Comparison of ENCODE assay signal across 27 cellular contexts in the genomic region with DNA sequence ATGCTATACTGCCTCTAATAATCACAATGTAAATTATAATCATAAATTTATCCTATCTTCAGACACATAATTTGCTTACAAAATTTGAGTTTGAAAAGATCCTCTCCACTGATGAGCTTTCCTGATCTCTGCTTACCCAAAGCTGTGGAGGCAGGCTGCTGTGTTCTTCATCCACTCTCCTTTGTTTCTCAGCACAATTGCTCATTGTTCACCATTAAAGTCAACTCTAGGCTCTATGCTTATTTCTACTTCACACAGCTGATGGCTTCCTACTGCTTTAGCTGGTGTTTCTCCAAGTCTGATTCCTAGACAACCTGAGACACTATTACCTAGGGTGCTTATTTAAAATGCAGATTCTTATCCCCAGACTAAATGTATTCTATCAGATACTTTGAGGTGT.
"Had no signal": no experiment of that assay in that cellular context is flagged by ENCODE, and none has a peak within 500 bp of the region (broad histone marks: within the 10 kb centered on the region; RNA-seq: fewer than 3 reads in every experiment).

No MANE protein-coding gene starts in this region.

- H3K4me1 Mint-ChIP-seq: activated CD4-positive, alpha-beta T cell treated with anti-CD3 and anti-CD28 coated beads, Interleukin-2, amount 10 ng/mL, durations not matched to agents 7 days and 5 days; activated CD8-positive, alpha-beta memory T cell treated with anti-CD3 and anti-CD28 coated beads, Interleukin-2, amount 10 ng/mL, durations not matched to agents 7 days and 5 days; activated naive CD8-positive, alpha-beta T cell treated with anti-CD3 and anti-CD28 coated beads, Interleukin-2, amount 50 U/mL, for 24 hours; immature natural killer cell; natural killer cell; stimulated activated effector memory CD8-positive, alpha-beta T cell treated with anti-CD3 and anti-CD28 coated beads, Interleukin-12 subunit alpha, Interleukin-12 subunit beta, amount 100 ng/mL, for 72 hours; stimulated activated naive CD8-positive, alpha-beta T cell treated with anti-CD3 and anti-CD28 coated beads, Interleukin-15, amount 100 ng/mL, for 72 hours had no signal

- DNase-seq: activated CD4-positive, alpha-beta T cell treated with anti-CD3 and anti-CD28 coated beads, Interleukin-2, amount 10 ng/mL, durations not matched to agents 7 days and 5 days; activated CD4-positive, CD25-positive, alpha-beta regulatory T cell treated with anti-CD3 and anti-CD28 coated beads, Interleukin-2, amount 50 U/mL, for 72 hours; activated CD8-positive, alpha-beta memory T cell treated with anti-CD3 and anti-CD28 coated beads, Interleukin-2, amount 10 ng/mL, durations not matched to agents 7 days and 5 days; activated CD8-positive, alpha-beta T cell treated with anti-CD3 and anti-CD28 coated beads for 36 hours; activated gamma-delta T cell; activated naive CD4-positive, alpha-beta T cell treated with anti-CD3 and anti-CD28 coated beads, Interleukin-2, amount 50 U/mL, for 16 hours; activated naive CD8-positive, alpha-beta T cell treated with anti-CD3 and anti-CD28 coated beads, Interleukin-2, amount 50 U/mL, for 24 hours; activated T-cell treated with anti-CD3 and anti-CD28 coated beads for 4 hours; foreskin keratinocyte; immature natural killer cell; kidney glomerular epithelial cell; left lung; natural killer cell; right lobe of liver; small intestine; stimulated activated CD4-positive, alpha-beta T cell treated with anti-CD3 and anti-CD28 coated beads, Interleukin-2, amount 100 ng/mL, for 24 hours; stimulated activated naive CD8-positive, alpha-beta T cell treated with anti-CD3 and anti-CD28 coated beads, Interleukin-15, amount 100 ng/mL, for 72 hours; testis; trophoblast cell; uterus had no signal

- H3K4me3 ChIP-seq: left lung, lung, right lobe of liver, testis, uterus had no signal

- H3K27ac ChIP-seq: foreskin keratinocyte, left lung, parathyroid adenoma, right lobe of liver, testis, uterus, VCaP had no signal

- H3K4me3 Mint-ChIP-seq: activated CD4-positive, alpha-beta T cell treated with anti-CD3 and anti-CD28 coated beads, Interleukin-2, amount 10 ng/mL, durations not matched to agents 7 days and 5 days; activated CD8-positive, alpha-beta memory T cell treated with anti-CD3 and anti-CD28 coated beads, Interleukin-2, amount 10 ng/mL, durations not matched to agents 7 days and 5 days; activated CD8-positive, alpha-beta T cell treated with anti-CD3 and anti-CD28 coated beads for 36 hours; activated naive CD8-positive, alpha-beta T cell treated with anti-CD3 and anti-CD28 coated beads, Interleukin-2, amount 50 U/mL, for 24 hours; brain; immature natural killer cell; mesothelial cell of epicardium; natural killer cell; stimulated activated effector memory CD8-positive, alpha-beta T cell treated with anti-CD3 and anti-CD28 coated beads, Interleukin-12 subunit alpha, Interleukin-12 subunit beta, amount 100 ng/mL, for 72 hours; stimulated activated naive CD8-positive, alpha-beta T cell treated with anti-CD3 and anti-CD28 coated beads, Interleukin-15, amount 100 ng/mL, for 72 hours; T-helper 2 cell treated with Interferon-gamma antibody and Interleukin-4, amounts not matched to agents 5 μg/mL and 100 μg/mL, for 36 hours had no signal

- H3K27me3 ChIP-seq: foreskin keratinocyte, left lung, right lobe of liver, testis, uterus had no signal

- H3K36me3 ChIP-seq: left lung, right lobe of liver, uterus had no signal

- H3K9me3 ChIP-seq: left lung, right lobe of liver, testis, uterus had no signal

- FAIRE-seq: small intestine had no signal

- H3K79me2 ChIP-seq: parathyroid adenoma had no signal

- H3K36me3 Mint-ChIP-seq: activated CD8-positive, alpha-beta memory T cell treated with anti-CD3 and anti-CD28 coated beads, Interleukin-2, amount 10 ng/mL, durations not matched to agents 7 days and 5 days; brain; immature natural killer cell; mesothelial cell of epicardium; natural killer cell; stimulated activated effector memory CD8-positive, alpha-beta T cell treated with anti-CD3 and anti-CD28 coated beads, Interleukin-12 subunit alpha, Interleukin-12 subunit beta, amount 100 ng/mL, for 72 hours had no signal

- H3K27ac Mint-ChIP-seq: activated CD4-positive, alpha-beta T cell treated with anti-CD3 and anti-CD28 coated beads, Interleukin-2, amount 10 ng/mL, durations not matched to agents 7 days and 5 days; activated CD8-positive, alpha-beta memory T cell treated with anti-CD3 and anti-CD28 coated beads, Interleukin-2, amount 10 ng/mL, durations not matched to agents 7 days and 5 days; activated CD8-positive, alpha-beta T cell treated with anti-CD3 and anti-CD28 coated beads for 36 hours; activated naive CD8-positive, alpha-beta T cell treated with anti-CD3 and anti-CD28 coated beads, Interleukin-2, amount 50 U/mL, for 24 hours; immature natural killer cell; mesothelial cell of epicardium; natural killer cell; stimulated activated effector memory CD8-positive, alpha-beta T cell treated with anti-CD3 and anti-CD28 coated beads, Interleukin-12 subunit alpha, Interleukin-12 subunit beta, amount 100 ng/mL, for 72 hours; stimulated activated naive CD8-positive, alpha-beta T cell treated with anti-CD3 and anti-CD28 coated beads, Interleukin-15, amount 100 ng/mL, for 72 hours; T-helper 2 cell treated with Interferon-gamma antibody and Interleukin-4, amounts not matched to agents 5 μg/mL and 100 μg/mL, for 36 hours had no signal

- H3K9me3 Mint-ChIP-seq: activated CD4-positive, alpha-beta T cell treated with anti-CD3 and anti-CD28 coated beads, Interleukin-2, amount 10 ng/mL, durations not matched to agents 7 days and 5 days; brain; mesothelial cell of epicardium; T-helper 2 cell treated with Interferon-gamma antibody and Interleukin-4, amounts not matched to agents 5 μg/mL and 100 μg/mL, for 36 hours had no signal

- H3K27me3 Mint-ChIP-seq: activated CD4-positive, alpha-beta T cell treated with anti-CD3 and anti-CD28 coated beads, Interleukin-2, amount 10 ng/mL, durations not matched to agents 7 days and 5 days; activated CD8-positive, alpha-beta memory T cell treated with anti-CD3 and anti-CD28 coated beads, Interleukin-2, amount 10 ng/mL, durations not matched to agents 7 days and 5 days; activated CD8-positive, alpha-beta T cell treated with anti-CD3 and anti-CD28 coated beads for 36 hours; activated naive CD8-positive, alpha-beta T cell treated with anti-CD3 and anti-CD28 coated beads, Interleukin-2, amount 50 U/mL, for 24 hours; brain; stimulated activated naive CD8-positive, alpha-beta T cell treated with anti-CD3 and anti-CD28 coated beads, Interleukin-15, amount 100 ng/mL, for 72 hours had no signal

- H2AFZ ChIP-seq: parathyroid adenoma had no signal

- H3K4me1 ChIP-seq: foreskin keratinocyte, left lung, parathyroid adenoma, right lobe of liver, testis, uterus had no signal

- ATAC-seq: activated CD8-positive, alpha-beta memory T cell treated with anti-CD3 and anti-CD28 coated beads, Interleukin-2, amount 10 ng/mL, durations not matched to agents 7 days and 5 days; activated CD8-positive, alpha-beta T cell treated with anti-CD3 and anti-CD28 coated beads for 36 hours; activated naive CD8-positive, alpha-beta T cell treated with anti-CD3 and anti-CD28 coated beads, Interleukin-2, amount 50 U/mL, for 24 hours; foreskin keratinocyte; left lung; natural killer cell; right lobe of liver; stimulated activated effector memory CD8-positive, alpha-beta T cell treated with anti-CD3 and anti-CD28 coated beads, Interleukin-12 subunit alpha, Interleukin-12 subunit beta, amount 100 ng/mL, for 72 hours; stimulated activated naive CD8-positive, alpha-beta T cell treated with anti-CD3 and anti-CD28 coated beads, Interleukin-15, amount 100 ng/mL, for 72 hours had no signal
